Comparison of ENCODE assay signal across 16 cellular contexts in genomic region chr5:142115937-142116614, GRCh38. TPM values are rescaled to one million over a fixed set of nuclear protein-coding genes. Genes with fewer than 3 reads are reported as not detected.
DNase-seq lines count a peak whose midpoint lies in the region; ATAC-seq, FAIRE-seq and TF ChIP-seq lines count a peak whose summit lies in the region.
"Had no signal": no experiment of that assay in that cellular context is flagged by ENCODE, and none has a peak within 500 bp of the region (broad histone marks: within the 10 kb centered on the region; RNA-seq: fewer than 3 reads in every experiment).

No MANE protein-coding gene starts in this region.

- in situ Hi-C loops in astrocyte of the spinal cord (cut with HindIII; ENCODE audit: low sequenced_read_pairs): no loop called here

- DNase-seq in H54 (ENCODE audit: insufficient read length, low spot score): no peak
- peak; percentile 17 for DNase-seq in NCI-H226
- peak; percentile 61 for DNase-seq in astrocyte of the spinal cord (ENCODE audit: low read depth, low spot score)
- no peak for DNase-seq in naive thymus-derived CD8-positive, alpha-beta T cell
- DNase-seq in DMS79 treated with DMSO at 0.1 percent for 48 hours (lab: John Stamatoyannopoulos, UW): no peak
- DNase-seq in ureter (ENCODE audit: low spot score): no peak
- DNase-seq: activated CD4-positive, alpha-beta T cell treated with anti-CD3 and anti-CD28 coated beads for 36 hours; activated gamma-delta T cell treated with Interleukin-2 at 50 U/mL for 16 hours; CD8-positive, alpha-beta T cell; NCI-H1092; small intestine; T-cell had no signal

- no peaks in the 10 kb centered on the region for H3K9me3 Mint-ChIP-seq in naive thymus-derived CD8-positive, alpha-beta T cell
- H3K9me3 Mint-ChIP-seq: CD8-positive, alpha-beta T cell; T-cell had no signal

- peak; percentile 73 for FAIRE-seq in H54 (lab: Jason Lieb, UNC)
- FAIRE-seq: small intestine had no signal

- H3K27me3 Mint-ChIP-seq in naive thymus-derived CD8-positive, alpha-beta T cell: no peaks in the 10 kb centered on the region
- H3K27me3 Mint-ChIP-seq: activated CD4-positive, alpha-beta T cell treated with anti-CD3 and anti-CD28 coated beads for 36 hours; T-cell had no signal

- POLR2A ChIA-PET in naive thymus-derived CD8-positive, alpha-beta T cell (lab: Charles Lee): no interaction called here

- no peak for TF ChIP-seq POLR2A in H54 (IDR thresholded peaks at IDR 0.05; ENCODE audit: low read depth, low read length)

- no peak for ATAC-seq in naive thymus-derived CD8-positive, alpha-beta T cell
- no peak for ATAC-seq in HG02642 (IDR thresholded peaks at IDR 0.05; ENCODE audit: poor library complexity, unreplicated experiment)
- ATAC-seq: activated CD4-positive, alpha-beta T cell treated with anti-CD3 and anti-CD28 coated beads for 36 hours; CD8-positive, alpha-beta T cell; HCT116; T-cell had no signal

- H3K36me3 Mint-ChIP-seq in naive thymus-derived CD8-positive, alpha-beta T cell: peaks cover 0 to 61% (median 11%) of the 10 kb centered on the region in 3 donors

- no peak overlapping the region for H3K4me3 ChIP-seq in astrocyte of the spinal cord (ENCODE audit: low read depth, low read length)
- H3K4me3 ChIP-seq: coronary artery, esophagus muscularis mucosa had no signal

- peaks cover 38 to 87% (median 80%) of the 10 kb centered on the region in 4 donors for H3K4me1 Mint-ChIP-seq in naive thymus-derived CD8-positive, alpha-beta T cell

- H3K4me3 Mint-ChIP-seq in naive thymus-derived CD8-positive, alpha-beta T cell: peak overlapping the region in 9 of 10 donors; percentile 18 to 84 (median 62)
- H3K4me3 Mint-ChIP-seq: activated CD4-positive, alpha-beta T cell treated with anti-CD3 and anti-CD28 coated beads for 36 hours had no signal

- no peak for TF ChIP-seq CTCF in astrocyte of the spinal cord (IDR thresholded peaks at IDR 0.05; ENCODE audit: low read depth, low read length)

- H3K27ac Mint-ChIP-seq in naive thymus-derived CD8-positive, alpha-beta T cell: peak overlapping the region in 8 of 10 donors; percentile 13 to 81 (median 31)
- H3K27ac Mint-ChIP-seq: activated CD4-positive, alpha-beta T cell treated with anti-CD3 and anti-CD28 coated beads for 36 hours had no signal

RNA-seq across cellular contexts. Expression of gene NDFIP1, which starts 7.5 kb away (rescaled TPM):
- 100 to 1,000 TPM; 123 to 125 TPM for total RNA-seq in naive thymus-derived CD8-positive, alpha-beta T cell
- 100 to 1,000 TPM; 102 to 144 (median 127) TPM for polyA plus RNA-seq in naive thymus-derived CD8-positive, alpha-beta T cell
- total RNA-seq in ureter: 69.6 TPM

Comparison
In these comparisons a context has a peak if more than half of its experiments do, and no peak if none do; other contexts are left out.
1. DNase-seq: peak in NCI-H226 (single experiment) and astrocyte of the spinal cord (single experiment); none in H54 (single experiment), naive thymus-derived CD8-positive, alpha-beta T cell (0 of 10), DMS79 treated with DMSO at 0.1 percent for 48 hours (single experiment) and ureter (single experiment).